Comparison of ENCODE assay signal across 8 cellular contexts in genomic region chr2:201158111-201158929, GRCh38. TPM values are rescaled to one million over a fixed set of nuclear protein-coding genes. Genes with fewer than 3 reads are reported as not detected.
DNase-seq lines count a peak whose midpoint lies in the region; ATAC-seq and TF ChIP-seq lines count a peak whose summit lies in the region.

No MANE protein-coding gene starts in this region.

- 45 to 50% methylated on average over 5 of the region's 5 CpGs for WGBS in GM23248 (ENCODE audit: low coverage in 1 of 2, low lambda C conversion rate in 2 of 2, missing lambda C conversion rate in 2 of 2), 2 experiments

- no peak overlapping the region for H3K4me2 ChIP-seq in GM23248 (ENCODE audit: unreplicated experiment)

- DNase-seq in activated T-cell treated with anti-CD3 and anti-CD28 coated beads for 1 hour (ENCODE audit: low read depth), result peak; percentile 38
- DNase-seq in activated T-cell treated with anti-CD3 and anti-CD28 coated beads, Interleukin-2, amount 50 U/mL, for 1 hour, result no peak
- DNase-seq in GM23248, result peak; percentile 78
- peak; percentile 96 for DNase-seq in KBM-7
- DNase-seq in RWPE2 (ENCODE audit: low spot score), result no peak
- DNase-seq in left ventricle myocardium superior, result peak; percentile 59
- peak; percentile 62 for DNase-seq in pulmonary artery endothelial cell (ENCODE audit: low read depth, low spot score)

- peak; percentile 89 for TF ChIP-seq CTCF in RWPE2 (IDR thresholded peaks at IDR 0.05; ENCODE audit: poor library complexity, severe bottlenecking)

- no peaks in the 10 kb centered on the region for H3K27me3 ChIP-seq in GM23248 (replicated peaks; ENCODE audit: insufficient read depth)
- no peaks in the 10 kb centered on the region for H3K27me3 ChIP-seq in RWPE2 (ENCODE audit: insufficient read depth, poor library complexity, severe bottlenecking)

- ATAC-seq in RWPE2 (ENCODE audit: low read depth) (peak; percentile 88), left ventricle myocardium superior (peak; percentile 84)

- H3K27ac ChIP-seq in GM23248, result 0 out of 2 replicates have a peak overlapping the region, but pooled peaks have one; percentile 22
- peak overlapping the region; percentile 54 for H3K27ac ChIP-seq in RWPE2 (ENCODE audit: poor library complexity, severe bottlenecking)
- peak overlapping the region; percentile 84 for H3K27ac ChIP-seq in angular gyrus (ENCODE audit: low read depth, low read length)

- no peaks in the 10 kb centered on the region for H3K9me2 ChIP-seq in GM23248 (ENCODE audit: insufficient read depth)

- H2AFZ ChIP-seq in GM23248, result no peak overlapping the region

- peaks cover 14% of the 10 kb centered on the region for H3F3A ChIP-seq in GM23248 (ENCODE audit: insufficient read depth)

- peaks cover 43% of the 10 kb centered on the region for H3K36me3 ChIP-seq in GM23248 (ENCODE audit: low read depth)
- H3K36me3 ChIP-seq in RWPE2 (ENCODE audit: low read depth), result peaks cover 63% of the 10 kb centered on the region

- in situ Hi-C loops in GM23248 (cut with MboI), result no loop called here
- in situ Hi-C loops in KBM-7 (cut with MboI; ENCODE audit: low pct_unique_long_range_greater_than_20kb, low sequenced_read_pairs), result loop anchor here (25.0 kb wide), 1 partner anchor 446 kb away; no protein-coding TSS in a partner anchor

- no peaks in the 10 kb centered on the region; the same call in 1 of the 2 replicates for H3K4me1 ChIP-seq in GM23248 (ENCODE audit: insufficient read depth)
- peaks cover 7% of the 10 kb centered on the region for H3K4me1 ChIP-seq in RWPE2 (ENCODE audit: insufficient read depth, poor library complexity, severe bottlenecking)

- intact Hi-C loops in left ventricle myocardium superior (cut with micrococcal nuclease), result no loop called here

- H3K4me3 ChIP-seq in GM23248, result no peak overlapping the region
- H3K4me3 ChIP-seq in RWPE2 (ENCODE audit: severe bottlenecking), result no peak overlapping the region

- H3K9me3 ChIP-seq in GM23248 (ENCODE audit: low read depth) (no peaks in the 10 kb centered on the region), RWPE2 (ENCODE audit: severe bottlenecking) (no peaks in the 10 kb centered on the region)

- H3K9ac ChIP-seq in GM23248, result 0 out of 2 replicates have a peak overlapping the region, but pooled peaks have one; percentile 8

- no peaks in the 10 kb centered on the region for H4K20me1 ChIP-seq in GM23248 (ENCODE audit: insufficient read depth)

- H3K79me2 ChIP-seq in GM23248 (ENCODE audit: insufficient read depth), result peaks cover 55% of the 10 kb centered on the region

RNA-seq across cellular contexts. Expression of gene CASP10, which starts 24.6 kb away (rescaled TPM):
- 5.1 and 5.2 TPM in 2 replicates for total RNA-seq in GM23248 (2014; rRNA removed; shearing (Covaris generic))
- 2.8 and 2.9 TPM in 2 replicates for polyA plus RNA-seq in GM23248 (2016; fragmentation: Nextera tagmentation; extraction: Ambion mirVana)
- total RNA-seq in left ventricle myocardium superior (6.4 TPM), pulmonary artery endothelial cell (24.2 and 50.4 TPM in 2 replicates)

RNA-seq across cellular contexts. Expression of gene CFLAR, which starts 42.4 kb away (rescaled TPM):
- total RNA-seq in GM23248 (2014; rRNA removed; shearing (Covaris generic)), result 47.2 and 64.7 TPM in 2 replicates
- 43.6 and 46.1 TPM in 2 replicates for polyA plus RNA-seq in GM23248 (2016; fragmentation: Nextera tagmentation; extraction: Ambion mirVana)
- 252 TPM for total RNA-seq in left ventricle myocardium superior
- total RNA-seq in pulmonary artery endothelial cell, result 228 and 323 TPM in 2 replicates

Comparison
In these comparisons a context has a peak if more than half of its experiments do, and no peak if none do; other contexts are left out.
1. DNase-seq: peak in activated T-cell treated with anti-CD3 and anti-CD28 coated beads for 1 hour (single experiment), GM23248 (single experiment), KBM-7 (single experiment), left ventricle myocardium superior (single experiment) and pulmonary artery endothelial cell (single experiment); none in activated T-cell treated with anti-CD3 and anti-CD28 coated beads, Interleukin-2, amount 50 U/mL, for 1 hour (single experiment) and RWPE2 (single experiment).
2. H3K27ac ChIP-seq: peak in every context shown above with its lines; median percentile 84 in angular gyrus; 54 in RWPE2; 22 in GM23248.